ENCODE assay signal across 10 cellular contexts in the genomic region with DNA sequence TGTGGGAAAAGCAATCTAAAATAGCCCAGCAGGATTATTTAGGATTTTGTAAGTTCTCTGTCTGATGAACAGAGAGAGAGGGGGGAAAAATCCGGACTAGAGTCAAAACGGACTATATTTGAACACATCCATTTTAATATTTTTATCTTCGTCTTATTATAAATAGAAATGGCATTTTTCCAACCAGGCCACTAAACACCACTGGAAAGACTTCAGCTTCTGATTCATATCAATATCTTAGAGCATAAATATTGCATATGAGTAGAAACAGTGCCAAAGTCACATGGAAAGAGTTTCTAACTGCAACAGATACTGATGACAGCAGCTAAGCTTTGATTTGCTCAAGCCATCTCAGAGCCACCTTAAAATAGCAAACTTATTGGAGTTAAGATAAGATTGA. TPM values are rescaled to one million over a fixed set of nuclear protein-coding genes. Genes with fewer than 3 reads are reported as not detected.
DNase-seq lines count a peak whose midpoint lies in the region; ATAC-seq and TF ChIP-seq lines count a peak whose summit lies in the region.
"Had no signal": no experiment of that assay in that cellular context is flagged by ENCODE, and none has a peak within 500 bp of the region (broad histone marks: within the 10 kb centered on the region; RNA-seq: fewer than 3 reads in every experiment).

No MANE protein-coding gene starts in this region.

- H3K4me3 Mint-ChIP-seq in CD4-positive, alpha-beta memory T cell: peak overlapping the region in 7 of 8 donors; percentile 19 to 80 (median 67)
- H3K4me3 Mint-ChIP-seq in activated CD8-positive, alpha-beta T cell treated with anti-CD3 and anti-CD28 coated beads for 36 hours: no peak overlapping the region

- no peak for DNase-seq in CD4-positive, alpha-beta memory T cell
- DNase-seq in WERI-Rb-1: no peak
- DNase-seq in hepatocyte (ENCODE audit: low spot score): no peak
- DNase-seq in retinal pigment epithelial cell (ENCODE audit: low read depth): no peak
- no peak for DNase-seq in NCI-H774 (lab: John Stamatoyannopoulos, UW)
- no peak for DNase-seq in COLO829 (ENCODE audit: low spot score)
- no peak for DNase-seq in activated CD8-positive, alpha-beta T cell treated with anti-CD3 and anti-CD28 coated beads for 36 hours
- DNase-seq: NCI-H526 treated with DMSO at 0.1 percent for 48 hours had no signal

- WGBS in hepatocyte (ENCODE audit: low lambda C conversion rate, missing lambda C conversion rate): 17% methylated on average over 3 of the region's 3 CpGs

- POLR2A ChIA-PET in CD4-positive, alpha-beta memory T cell (lab: Charles Lee; ENCODE audit: partially characterized antibody): no interaction called here
- POLR2A ChIA-PET in activated CD8-positive, alpha-beta T cell treated with anti-CD3 and anti-CD28 coated beads for 36 hours (lab: Charles Lee): no interaction called here

- H3K36me3 ChIP-seq in CD4-positive, alpha-beta memory T cell (ENCODE audit: insufficient read depth, low read length): no peaks in the 10 kb centered on the region
- H3K36me3 ChIP-seq in WERI-Rb-1: no peaks in the 10 kb centered on the region
- no peaks in the 10 kb centered on the region for H3K36me3 ChIP-seq in hepatocyte (replicated peaks; ENCODE audit: insufficient read depth, low read depth)

- no peaks in the 10 kb centered on the region for H3K9me2 ChIP-seq in hepatocyte (replicated peaks; ENCODE audit: insufficient read depth)

- H3K9me3 Mint-ChIP-seq in CD4-positive, alpha-beta memory T cell: peaks cover 0 to 2% (median 0%) of the 10 kb centered on the region in 8 donors
- no peaks in the 10 kb centered on the region for H3K9me3 Mint-ChIP-seq in activated CD8-positive, alpha-beta T cell treated with anti-CD3 and anti-CD28 coated beads for 36 hours

- H3K9me3 ChIP-seq in CD4-positive, alpha-beta memory T cell (ENCODE audit: control insufficient read depth in 1 of 2, low read length in 2 of 2): no peaks in the 10 kb centered on the region
- no peaks in the 10 kb centered on the region for H3K9me3 ChIP-seq in WERI-Rb-1 (ENCODE audit: severe bottlenecking)
- H3K9me3 ChIP-seq in hepatocyte (ENCODE audit: low read depth): no peaks in the 10 kb centered on the region

- TF ChIP-seq CTCF in WERI-Rb-1 (IDR thresholded peaks at IDR 0.05; ENCODE audit: low read depth, low read length): no peak
- no peak for TF ChIP-seq CTCF in hepatocyte (IDR thresholded peaks at IDR 0.05; ENCODE audit: poor library complexity)
- no peak for TF ChIP-seq CTCF in retinal pigment epithelial cell (conservative IDR thresholded peaks at IDR 0.05; ENCODE audit: low read depth, low read length)
- no peak for TF ChIP-seq CTCF in activated CD8-positive, alpha-beta T cell treated with anti-CD3 and anti-CD28 coated beads for 36 hours (IDR thresholded peaks at IDR 0.05)

- no peak overlapping the region for H3K27ac Mint-ChIP-seq in CD4-positive, alpha-beta memory T cell
- no peak overlapping the region for H3K27ac Mint-ChIP-seq in activated CD8-positive, alpha-beta T cell treated with anti-CD3 and anti-CD28 coated beads for 36 hours
- H3K27ac Mint-ChIP-seq: activated CD4-positive, alpha-beta T cell treated with anti-CD3 and anti-CD28 coated beads for 36 hours had no signal

- H3K4me2 ChIP-seq in hepatocyte: peak overlapping the region; percentile 81

- peaks cover 8 to 19% (median 13%) of the 10 kb centered on the region in 4 donors for H3K4me1 Mint-ChIP-seq in CD4-positive, alpha-beta memory T cell
- peaks cover 10% of the 10 kb centered on the region for H3K4me1 Mint-ChIP-seq in activated CD8-positive, alpha-beta T cell treated with anti-CD3 and anti-CD28 coated beads for 36 hours (ENCODE audit: low read depth)

- no peaks in the 10 kb centered on the region for H3K27me3 ChIP-seq in CD4-positive, alpha-beta memory T cell (ENCODE audit: insufficient read depth, low read length)
- H3K27me3 ChIP-seq in WERI-Rb-1 (ENCODE audit: insufficient read depth, low read depth, severe bottlenecking) (no peaks in the 10 kb centered on the region), hepatocyte (no peaks in the 10 kb centered on the region)

- H3K36me3 Mint-ChIP-seq in CD4-positive, alpha-beta memory T cell: no peaks in the 10 kb centered on the region
- no peaks in the 10 kb centered on the region for H3K36me3 Mint-ChIP-seq in activated CD8-positive, alpha-beta T cell treated with anti-CD3 and anti-CD28 coated beads for 36 hours (ENCODE audit: low read depth)

- CTCF ChIA-PET in CD4-positive, alpha-beta memory T cell (lab: Charles Lee; ENCODE audit: partially characterized antibody): no interaction called here
- CTCF ChIA-PET in activated CD8-positive, alpha-beta T cell treated with anti-CD3 and anti-CD28 coated beads for 36 hours (lab: Charles Lee): interaction anchor here (1.3 kb wide), 1 partner anchor 9 kb away, joined by 4 read pairs; no protein-coding TSS in a partner anchor

- H3K27ac ChIP-seq in CD4-positive, alpha-beta memory T cell (ENCODE audit: low read depth, low read length): no peak overlapping the region
- H3K27ac ChIP-seq in WERI-Rb-1: no peak overlapping the region
- peak overlapping the region; percentile 46 for H3K27ac ChIP-seq in hepatocyte

- H3K79me2 ChIP-seq in hepatocyte: no peaks in the 10 kb centered on the region

- peaks cover 2% of the 10 kb centered on the region in 2 donors for H3K27me3 Mint-ChIP-seq in CD4-positive, alpha-beta memory T cell
- H3K27me3 Mint-ChIP-seq in activated CD8-positive, alpha-beta T cell treated with anti-CD3 and anti-CD28 coated beads for 36 hours: peaks cover 19% of the 10 kb centered on the region

- H3K4me1 ChIP-seq in CD4-positive, alpha-beta memory T cell (ENCODE audit: insufficient read depth, low read length): no peaks in the 10 kb centered on the region
- no peaks in the 10 kb centered on the region for H3K4me1 ChIP-seq in hepatocyte (ENCODE audit: insufficient read depth)

- ATAC-seq in GM18909 (IDR thresholded peaks at IDR 0.05; ENCODE audit: poor library complexity, unreplicated experiment): no peak
- ATAC-seq in activated CD8-positive, alpha-beta T cell treated with anti-CD3 and anti-CD28 coated beads for 36 hours: no peak

- H4K20me1 ChIP-seq in hepatocyte (ENCODE audit: insufficient read depth, poor library complexity, severe bottlenecking): no peaks in the 10 kb centered on the region

- intact Hi-C loops in CD4-positive, alpha-beta memory T cell (cut with micrococcal nuclease): no loop called here
- intact Hi-C loops in activated CD8-positive, alpha-beta T cell treated with anti-CD3 and anti-CD28 coated beads for 36 hours (cut with micrococcal nuclease): no loop called here

- no peak overlapping the region for H3K4me3 ChIP-seq in CD4-positive, alpha-beta memory T cell (ENCODE audit: low read length in 2 of 2)
- H3K4me3 ChIP-seq in WERI-Rb-1 (ENCODE audit: low read depth, low read length) (peak overlapping the region; percentile 46), hepatocyte (peak overlapping the region; percentile 38), retinal pigment epithelial cell (ENCODE audit: low read length) (peak overlapping the region; percentile 86)

- H2AFZ ChIP-seq in hepatocyte: no peak overlapping the region

RNA-seq across cellular contexts. Expression of a gene that starts 0.5 kb away (rescaled TPM):
- total RNA-seq in CD4-positive, alpha-beta memory T cell: not detected
- polyA plus RNA-seq in CD4-positive, alpha-beta memory T cell: not detected
- total RNA-seq in hepatocyte: 16.6 and 18.7 TPM in 2 replicates
- 4.2 and 6.7 TPM in 2 replicates for polyA plus RNA-seq in hepatocyte
- total RNA-seq in activated CD8-positive, alpha-beta T cell treated with anti-CD3 and anti-CD28 coated beads for 36 hours: not detected
- total RNA-seq: activated CD4-positive, alpha-beta T cell treated with anti-CD3 and anti-CD28 coated beads for 36 hours had no signal

Comparison
In these comparisons a context has a peak if more than half of its experiments do, and no peak if none do; other contexts are left out.
1. H3K4me3 ChIP-seq: peak in WERI-Rb-1 (single experiment), hepatocyte (single experiment) and retinal pigment epithelial cell (single experiment); none in CD4-positive, alpha-beta memory T cell (0 of 2).
2. RNA of a gene that starts 0.5 kb away (total RNA-seq): 16.6 to 18.7 TPM in hepatocyte; not detected in CD4-positive, alpha-beta memory T cell and not detected in activated CD8-positive, alpha-beta T cell treated with anti-CD3 and anti-CD28 coated beads for 36 hours; every median in the first group is over 10 times any median in the second.